ENCODE assay signal across 1 cellular context in the genomic region with DNA sequence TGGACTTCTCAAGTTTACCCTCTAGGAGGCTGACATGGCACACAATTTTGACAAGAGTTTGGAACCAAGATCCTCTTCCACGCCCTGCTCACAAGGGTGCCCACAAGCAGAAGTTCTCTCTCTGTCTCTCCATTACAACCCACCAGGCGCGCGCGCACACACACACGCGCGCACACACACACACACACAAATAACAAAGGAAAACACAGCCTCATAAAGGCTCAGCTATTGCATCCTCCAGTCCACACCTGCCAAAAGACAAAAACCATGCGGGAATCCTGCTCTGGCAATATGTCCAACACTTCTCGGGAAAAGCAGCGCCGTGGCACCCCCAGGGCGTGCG.
TF ChIP-seq lines count a peak whose summit lies in the region.

No MANE protein-coding gene starts in this region.

TF ChIP-seq in HEK293, 187 proteins besides CTCF, POLR2A, EP300 and RAD21 (continued from another document and continues in another):
- TF ChIP-seq, protein P1, sequence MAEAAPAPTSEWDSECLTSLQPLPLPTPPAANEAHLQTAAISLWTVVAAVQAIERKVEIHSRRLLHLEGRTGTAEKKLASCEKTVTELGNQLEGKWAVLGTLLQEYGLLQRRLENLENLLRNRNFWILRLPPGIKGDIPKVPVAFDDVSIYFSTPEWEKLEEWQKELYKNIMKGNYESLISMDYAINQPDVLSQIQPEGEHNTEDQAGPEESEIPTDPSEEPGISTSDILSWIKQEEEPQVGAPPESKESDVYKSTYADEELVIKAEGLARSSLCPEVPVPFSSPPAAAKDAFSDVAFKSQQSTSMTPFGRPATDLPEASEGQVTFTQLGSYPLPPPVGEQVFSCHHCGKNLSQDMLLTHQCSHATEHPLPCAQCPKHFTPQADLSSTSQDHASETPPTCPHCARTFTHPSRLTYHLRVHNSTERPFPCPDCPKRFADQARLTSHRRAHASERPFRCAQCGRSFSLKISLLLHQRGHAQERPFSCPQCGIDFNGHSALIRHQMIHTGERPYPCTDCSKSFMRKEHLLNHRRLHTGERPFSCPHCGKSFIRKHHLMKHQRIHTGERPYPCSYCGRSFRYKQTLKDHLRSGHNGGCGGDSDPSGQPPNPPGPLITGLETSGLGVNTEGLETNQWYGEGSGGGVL (tag by site-specific recombination; IDR thresholded peaks at IDR 0.05), result no peak
- TF ChIP-seq, protein P2, sequence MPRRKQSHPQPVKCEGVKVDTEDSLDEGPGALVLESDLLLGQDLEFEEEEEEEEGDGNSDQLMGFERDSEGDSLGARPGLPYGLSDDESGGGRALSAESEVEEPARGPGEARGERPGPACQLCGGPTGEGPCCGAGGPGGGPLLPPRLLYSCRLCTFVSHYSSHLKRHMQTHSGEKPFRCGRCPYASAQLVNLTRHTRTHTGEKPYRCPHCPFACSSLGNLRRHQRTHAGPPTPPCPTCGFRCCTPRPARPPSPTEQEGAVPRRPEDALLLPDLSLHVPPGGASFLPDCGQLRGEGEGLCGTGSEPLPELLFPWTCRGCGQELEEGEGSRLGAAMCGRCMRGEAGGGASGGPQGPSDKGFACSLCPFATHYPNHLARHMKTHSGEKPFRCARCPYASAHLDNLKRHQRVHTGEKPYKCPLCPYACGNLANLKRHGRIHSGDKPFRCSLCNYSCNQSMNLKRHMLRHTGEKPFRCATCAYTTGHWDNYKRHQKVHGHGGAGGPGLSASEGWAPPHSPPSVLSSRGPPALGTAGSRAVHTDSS (tag by site-specific recombination; IDR thresholded peaks at IDR 0.05), result no peak
- no peak for TF ChIP-seq ZNF2 (tag by site-specific recombination; IDR thresholded peaks at IDR 0.05)
- no peak for TF ChIP-seq ZNF169 (tag by site-specific recombination; IDR thresholded peaks at IDR 0.05)
- no peak for TF ChIP-seq ZNF248 (tag by site-specific recombination; IDR thresholded peaks at IDR 0.05)
- no peak; the same call in 1 of the 2 replicates for TF ChIP-seq ZBTB17 (tag by site-specific recombination; IDR thresholded peaks at IDR 0.05)
- TF ChIP-seq ZNF146 (tag by site-specific recombination; IDR thresholded peaks at IDR 0.05), result no peak
- TF ChIP-seq KLF16 (tag by site-specific recombination; IDR thresholded peaks at IDR 0.05), result no peak
- TF ChIP-seq FEZF1 (tag by site-specific recombination; IDR thresholded peaks at IDR 0.05), result 0 out of 2 replicates have a peak, but pooled peaks have one; percentile 1
- no peak for TF ChIP-seq ZNF23 (tag by site-specific recombination; IDR thresholded peaks at IDR 0.05; ENCODE audit: borderline replicate concordance)
- no peak for TF ChIP-seq ZBTB8A (tag by site-specific recombination; IDR thresholded peaks at IDR 0.05)
- TF ChIP-seq ZNF133 (tag by site-specific recombination; IDR thresholded peaks at IDR 0.05), result no peak
- no peak for TF ChIP-seq ZNF529 (tag by site-specific recombination; IDR thresholded peaks at IDR 0.05; ENCODE audit: insufficient replicate concordance)
- no peak for TF ChIP-seq ZNF221 (tag by site-specific recombination; IDR thresholded peaks at IDR 0.05; ENCODE audit: borderline replicate concordance)
- no peak for TF ChIP-seq ELK4 (IDR thresholded peaks at IDR 0.05; ENCODE audit: borderline replicate concordance, low read depth, low read length)
- no peak for TF ChIP-seq ZNF501 (tag by site-specific recombination; IDR thresholded peaks at IDR 0.05)
- TF ChIP-seq ZNF544 (tag by site-specific recombination; IDR thresholded peaks at IDR 0.05), result no peak
- TF ChIP-seq, protein P3, sequence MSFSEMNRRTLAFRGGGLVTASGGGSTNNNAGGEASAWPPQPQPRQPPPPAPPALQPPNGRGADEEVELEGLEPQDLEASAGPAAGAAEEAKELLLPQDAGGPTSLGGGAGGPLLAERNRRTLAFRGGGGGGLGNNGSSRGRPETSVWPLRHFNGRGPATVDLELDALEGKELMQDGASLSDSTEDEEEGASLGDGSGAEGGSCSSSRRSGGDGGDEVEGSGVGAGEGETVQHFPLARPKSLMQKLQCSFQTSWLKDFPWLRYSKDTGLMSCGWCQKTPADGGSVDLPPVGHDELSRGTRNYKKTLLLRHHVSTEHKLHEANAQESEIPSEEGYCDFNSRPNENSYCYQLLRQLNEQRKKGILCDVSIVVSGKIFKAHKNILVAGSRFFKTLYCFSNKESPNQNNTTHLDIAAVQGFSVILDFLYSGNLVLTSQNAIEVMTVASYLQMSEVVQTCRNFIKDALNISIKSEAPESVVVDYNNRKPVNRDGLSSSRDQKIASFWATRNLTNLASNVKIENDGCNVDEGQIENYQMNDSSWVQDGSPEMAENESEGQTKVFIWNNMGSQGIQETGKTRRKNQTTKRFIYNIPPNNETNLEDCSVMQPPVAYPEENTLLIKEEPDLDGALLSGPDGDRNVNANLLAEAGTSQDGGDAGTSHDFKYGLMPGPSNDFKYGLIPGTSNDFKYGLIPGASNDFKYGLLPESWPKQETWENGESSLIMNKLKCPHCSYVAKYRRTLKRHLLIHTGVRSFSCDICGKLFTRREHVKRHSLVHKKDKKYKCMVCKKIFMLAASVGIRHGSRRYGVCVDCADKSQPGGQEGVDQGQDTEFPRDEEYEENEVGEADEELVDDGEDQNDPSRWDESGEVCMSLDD (tag by site-specific recombination; IDR thresholded peaks at IDR 0.05), result no peak
- TF ChIP-seq ZNF580 (tag by site-specific recombination; IDR thresholded peaks at IDR 0.05), result no peak
- TF ChIP-seq YY2 (tag by site-specific recombination; IDR thresholded peaks at IDR 0.05), result no peak
- TF ChIP-seq ZNF335 (tag by site-specific recombination; conservative IDR thresholded peaks at IDR 0.05), result peak; percentile 33; the same call in 1 of the 2 replicates
- TF ChIP-seq AEBP2 (tag by site-specific recombination; IDR thresholded peaks at IDR 0.05; ENCODE audit: borderline replicate concordance), result no peak
- no peak for TF ChIP-seq ZNF416 (tag by site-specific recombination; IDR thresholded peaks at IDR 0.05)
- TF ChIP-seq, protein P4, sequence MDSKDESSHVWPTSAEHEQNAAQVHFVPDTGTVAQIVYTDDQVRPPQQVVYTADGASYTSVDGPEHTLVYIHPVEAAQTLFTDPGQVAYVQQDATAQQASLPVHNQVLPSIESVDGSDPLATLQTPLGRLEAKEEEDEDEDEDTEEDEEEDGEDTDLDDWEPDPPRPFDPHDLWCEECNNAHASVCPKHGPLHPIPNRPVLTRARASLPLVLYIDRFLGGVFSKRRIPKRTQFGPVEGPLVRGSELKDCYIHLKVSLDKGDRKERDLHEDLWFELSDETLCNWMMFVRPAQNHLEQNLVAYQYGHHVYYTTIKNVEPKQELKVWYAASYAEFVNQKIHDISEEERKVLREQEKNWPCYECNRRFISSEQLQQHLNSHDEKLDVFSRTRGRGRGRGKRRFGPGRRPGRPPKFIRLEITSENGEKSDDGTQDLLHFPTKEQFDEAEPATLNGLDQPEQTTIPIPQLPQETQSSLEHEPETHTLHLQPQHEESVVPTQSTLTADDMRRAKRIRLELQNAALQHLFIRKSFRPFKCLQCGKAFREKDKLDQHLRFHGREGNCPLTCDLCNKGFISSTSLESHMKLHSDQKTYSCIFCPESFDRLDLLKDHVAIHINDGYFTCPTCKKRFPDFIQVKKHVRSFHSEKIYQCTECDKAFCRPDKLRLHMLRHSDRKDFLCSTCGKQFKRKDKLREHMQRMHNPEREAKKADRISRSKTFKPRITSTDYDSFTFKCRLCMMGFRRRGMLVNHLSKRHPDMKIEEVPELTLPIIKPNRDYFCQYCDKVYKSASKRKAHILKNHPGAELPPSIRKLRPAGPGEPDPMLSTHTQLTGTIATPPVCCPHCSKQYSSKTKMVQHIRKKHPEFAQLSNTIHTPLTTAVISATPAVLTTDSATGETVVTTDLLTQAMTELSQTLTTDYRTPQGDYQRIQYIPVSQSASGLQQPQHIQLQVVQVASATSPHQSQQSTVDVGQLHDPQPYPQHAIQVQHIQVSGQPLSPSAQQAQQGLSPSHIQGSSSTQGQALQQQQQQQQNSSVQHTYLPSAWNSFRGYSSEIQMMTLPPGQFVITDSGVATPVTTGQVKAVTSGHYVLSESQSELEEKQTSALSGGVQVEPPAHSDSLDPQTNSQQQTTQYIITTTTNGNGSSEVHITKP (tag by site-specific recombination; IDR thresholded peaks at IDR 0.05), result no peak; the same call in 1 of the 2 replicates
- TF ChIP-seq ZNF341 (tag by site-specific recombination; IDR thresholded peaks at IDR 0.05; ENCODE audit: low read depth), result no peak
- TF ChIP-seq ZNF704 (tag by site-specific recombination; IDR thresholded peaks at IDR 0.05), result no peak
- no peak for TF ChIP-seq BCL11B (tag by site-specific recombination; IDR thresholded peaks at IDR 0.05; ENCODE audit: low read depth)
- no peak for TF ChIP-seq YY1 (tag by site-specific recombination; IDR thresholded peaks at IDR 0.05)
- TF ChIP-seq, protein P5, sequence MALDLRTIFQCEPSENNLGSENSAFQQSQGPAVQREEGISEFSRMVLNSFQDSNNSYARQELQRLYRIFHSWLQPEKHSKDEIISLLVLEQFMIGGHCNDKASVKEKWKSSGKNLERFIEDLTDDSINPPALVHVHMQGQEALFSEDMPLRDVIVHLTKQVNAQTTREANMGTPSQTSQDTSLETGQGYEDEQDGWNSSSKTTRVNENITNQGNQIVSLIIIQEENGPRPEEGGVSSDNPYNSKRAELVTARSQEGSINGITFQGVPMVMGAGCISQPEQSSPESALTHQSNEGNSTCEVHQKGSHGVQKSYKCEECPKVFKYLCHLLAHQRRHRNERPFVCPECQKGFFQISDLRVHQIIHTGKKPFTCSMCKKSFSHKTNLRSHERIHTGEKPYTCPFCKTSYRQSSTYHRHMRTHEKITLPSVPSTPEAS (tag by site-specific recombination; IDR thresholded peaks at IDR 0.05), result peak; percentile 63
- TF ChIP-seq ZBTB26 (tag by site-specific recombination; optimal IDR thresholded peaks at IDR 0.05), result peak; percentile 70
- TF ChIP-seq, protein P6, sequence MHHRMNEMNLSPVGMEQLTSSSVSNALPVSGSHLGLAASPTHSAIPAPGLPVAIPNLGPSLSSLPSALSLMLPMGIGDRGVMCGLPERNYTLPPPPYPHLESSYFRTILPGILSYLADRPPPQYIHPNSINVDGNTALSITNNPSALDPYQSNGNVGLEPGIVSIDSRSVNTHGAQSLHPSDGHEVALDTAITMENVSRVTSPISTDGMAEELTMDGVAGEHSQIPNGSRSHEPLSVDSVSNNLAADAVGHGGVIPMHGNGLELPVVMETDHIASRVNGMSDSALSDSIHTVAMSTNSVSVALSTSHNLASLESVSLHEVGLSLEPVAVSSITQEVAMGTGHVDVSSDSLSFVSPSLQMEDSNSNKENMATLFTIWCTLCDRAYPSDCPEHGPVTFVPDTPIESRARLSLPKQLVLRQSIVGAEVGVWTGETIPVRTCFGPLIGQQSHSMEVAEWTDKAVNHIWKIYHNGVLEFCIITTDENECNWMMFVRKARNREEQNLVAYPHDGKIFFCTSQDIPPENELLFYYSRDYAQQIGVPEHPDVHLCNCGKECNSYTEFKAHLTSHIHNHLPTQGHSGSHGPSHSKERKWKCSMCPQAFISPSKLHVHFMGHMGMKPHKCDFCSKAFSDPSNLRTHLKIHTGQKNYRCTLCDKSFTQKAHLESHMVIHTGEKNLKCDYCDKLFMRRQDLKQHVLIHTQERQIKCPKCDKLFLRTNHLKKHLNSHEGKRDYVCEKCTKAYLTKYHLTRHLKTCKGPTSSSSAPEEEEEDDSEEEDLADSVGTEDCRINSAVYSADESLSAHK (tag by site-specific recombination; IDR thresholded peaks at IDR 0.05), result no peak
- TF ChIP-seq, protein P7, sequence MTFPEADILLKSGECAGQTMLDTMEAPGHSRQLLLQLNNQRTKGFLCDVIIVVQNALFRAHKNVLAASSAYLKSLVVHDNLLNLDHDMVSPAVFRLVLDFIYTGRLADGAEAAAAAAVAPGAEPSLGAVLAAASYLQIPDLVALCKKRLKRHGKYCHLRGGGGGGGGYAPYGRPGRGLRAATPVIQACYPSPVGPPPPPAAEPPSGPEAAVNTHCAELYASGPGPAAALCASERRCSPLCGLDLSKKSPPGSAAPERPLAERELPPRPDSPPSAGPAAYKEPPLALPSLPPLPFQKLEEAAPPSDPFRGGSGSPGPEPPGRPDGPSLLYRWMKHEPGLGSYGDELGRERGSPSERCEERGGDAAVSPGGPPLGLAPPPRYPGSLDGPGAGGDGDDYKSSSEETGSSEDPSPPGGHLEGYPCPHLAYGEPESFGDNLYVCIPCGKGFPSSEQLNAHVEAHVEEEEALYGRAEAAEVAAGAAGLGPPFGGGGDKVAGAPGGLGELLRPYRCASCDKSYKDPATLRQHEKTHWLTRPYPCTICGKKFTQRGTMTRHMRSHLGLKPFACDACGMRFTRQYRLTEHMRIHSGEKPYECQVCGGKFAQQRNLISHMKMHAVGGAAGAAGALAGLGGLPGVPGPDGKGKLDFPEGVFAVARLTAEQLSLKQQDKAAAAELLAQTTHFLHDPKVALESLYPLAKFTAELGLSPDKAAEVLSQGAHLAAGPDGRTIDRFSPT (tag by site-specific recombination; IDR thresholded peaks at IDR 0.05), result no peak
